ENCODE assay signal across 24 cellular contexts in the genomic region with DNA sequence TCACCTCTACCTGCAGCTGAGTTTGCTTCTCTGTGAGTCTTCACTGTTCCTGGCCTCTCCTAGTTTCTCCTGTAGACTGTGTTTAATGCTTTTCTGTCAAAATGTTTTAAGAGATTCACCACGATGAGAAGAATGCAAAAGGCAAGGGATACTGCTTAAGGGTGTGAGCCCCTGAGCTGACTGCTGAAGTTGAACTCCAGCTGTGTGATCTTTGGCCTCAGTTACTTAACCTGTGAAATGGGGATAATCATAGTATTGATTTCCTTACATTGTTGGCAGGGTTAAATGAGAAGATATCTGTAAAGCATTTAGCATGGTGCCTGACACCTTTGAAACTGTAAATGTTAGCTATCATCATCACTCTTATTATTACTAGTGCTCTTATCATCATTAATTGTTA.
"Had no signal": no experiment of that assay in that cellular context is flagged by ENCODE, and none has a peak within 500 bp of the region (broad histone marks: within the 10 kb centered on the region; RNA-seq: fewer than 3 reads in every experiment).

No MANE protein-coding gene starts in this region.

- H3K4me1 Mint-ChIP-seq: neural crest cell had no signal

- H3K4me3 Mint-ChIP-seq: memory B cell; naive thymus-derived CD8-positive, alpha-beta T cell; nephron; neural crest cell; stimulated activated naive B cell treated with anti-CD40 and anti-IgM and Interleukin-4, amounts not matched to agents 10 μg/mL and 1 μg/mL and 100 μg/mL, for 72 hours had no signal

- DNase-seq: hypothalamus; islet precursor cell; left ventricle myocardium inferior; naive thymus-derived CD8-positive, alpha-beta T cell; nucleus accumbens; pancreas; posterior cingulate gyrus; retina; right cardiac atrium; sigmoid colon; small intestine; spleen; stimulated activated CD4-positive, alpha-beta T cell treated with anti-CD3 and anti-CD28 coated beads, Interleukin-4, amount 100 ng/mL, for 24 hours; stimulated activated naive B cell treated with anti-CD40 and anti-IgM and Interleukin-4, amounts not matched to agents 10 μg/mL and 1 μg/mL and 100 μg/mL, for 72 hours; stimulated activated naive CD8-positive, alpha-beta T cell treated with anti-CD3 and anti-CD28 coated beads, Interleukin-15, Interleukin-2, amounts not matched to agents 100 U/mL and 50 U/mL, for 24 hours; stomach; testis; thyroid gland; transverse colon; upper lobe of right lung had no signal

- H3K9me3 ChIP-seq: pancreas, prostate gland, sigmoid colon, stomach, testis, thyroid gland, transverse colon, upper lobe of right lung had no signal

- H3K27me3 ChIP-seq: pancreas, sigmoid colon, spleen, stomach, testis, thyroid gland, transverse colon, upper lobe of right lung had no signal

- H3K36me3 Mint-ChIP-seq: memory B cell; naive thymus-derived CD8-positive, alpha-beta T cell had no signal

- ATAC-seq: naive thymus-derived CD8-positive, alpha-beta T cell; pancreas; right cardiac atrium; stimulated activated naive B cell treated with anti-CD40 and anti-IgM and Interleukin-4, amounts not matched to agents 10 μg/mL and 1 μg/mL and 100 μg/mL, for 72 hours; stimulated activated naive CD8-positive, alpha-beta T cell treated with anti-CD3 and anti-CD28 coated beads, Interleukin-15, Interleukin-2, amounts not matched to agents 100 U/mL and 50 U/mL, for 24 hours; upper lobe of right lung had no signal

- H3K27ac ChIP-seq: left ventricle myocardium inferior, pancreas, prostate gland, sigmoid colon, stomach, testis, thyroid gland, transverse colon, upper lobe of right lung had no signal

- H3K9me3 Mint-ChIP-seq: memory B cell, neural crest cell had no signal

- H3K4me3 ChIP-seq: left ventricle myocardium inferior, pancreas, prostate gland, sigmoid colon, spleen, stomach, testis, thyroid gland, transverse colon, upper lobe of right lung had no signal

- H3K36me3 ChIP-seq: left ventricle myocardium inferior, pancreas, prostate gland, sigmoid colon, spleen, stomach, thyroid gland, transverse colon, upper lobe of right lung had no signal

- H3K27me3 Mint-ChIP-seq: memory B cell; naive thymus-derived CD8-positive, alpha-beta T cell; stimulated activated naive B cell treated with anti-CD40 and anti-IgM and Interleukin-4, amounts not matched to agents 10 μg/mL and 1 μg/mL and 100 μg/mL, for 72 hours had no signal

- H3K4me1 ChIP-seq: prostate gland, thyroid gland had no signal

- H3K27ac Mint-ChIP-seq: memory B cell; naive thymus-derived CD8-positive, alpha-beta T cell; nephron; stimulated activated naive B cell treated with anti-CD40 and anti-IgM and Interleukin-4, amounts not matched to agents 10 μg/mL and 1 μg/mL and 100 μg/mL, for 72 hours had no signal
